ENCODE assay signal across 20 cellular contexts in genomic region chr15:88800026-88800425, GRCh38. TPM values are rescaled to one million over a fixed set of nuclear protein-coding genes. Genes with fewer than 3 reads are reported as not detected.
DNase-seq lines count a peak whose midpoint lies in the region; ATAC-seq and TF ChIP-seq lines count a peak whose summit lies in the region.
"Had no signal": no experiment of that assay in that cellular context is flagged by ENCODE, and none has a peak within 500 bp of the region (broad histone marks: within the 10 kb centered on the region; RNA-seq: fewer than 3 reads in every experiment).

No MANE protein-coding gene starts in this region.

- no peaks in the 10 kb centered on the region for H3K36me3 ChIP-seq in IMR-90 (ENCODE audit: control insufficient read depth, insufficient read depth, low read length)
- no peaks in the 10 kb centered on the region for H3K36me3 ChIP-seq in mammary epithelial cell (ENCODE audit: insufficient read depth, low read length)
- H3K36me3 ChIP-seq: BLaER1, upper lobe of right lung had no signal

- ATAC-seq in IMR-90 (ENCODE audit: low read depth) (no peak), GM21717 (IDR thresholded peaks at IDR 0.05; ENCODE audit: unreplicated experiment) (no peak)
- ATAC-seq in stimulated activated effector memory CD8-positive, alpha-beta T cell treated with anti-CD3 and anti-CD28 coated beads, Interleukin-12 subunit alpha, Interleukin-12 subunit beta, amount 100 ng/mL, for 72 hours: no peak
- ATAC-seq: stimulated activated memory B cell treated with anti-CD40 and anti-IgM and Interleukin-4, amounts not matched to agents 10 μg/mL and 1 μg/mL and 100 μg/mL, for 72 hours; upper lobe of right lung had no signal

- no peak overlapping the region for H4K8ac ChIP-seq in IMR-90 (ENCODE audit: low read depth in 2 of 2, low read length in 2 of 2)

- TF ChIP-seq POLR2A in IMR-90 (IDR thresholded peaks at IDR 0.05; ENCODE audit: low read depth, low read length): no peak

- H2AK5ac ChIP-seq in IMR-90 (ENCODE audit: low read depth, low read length): no peak overlapping the region

- H3K4me1 ChIP-seq in IMR-90 (ENCODE audit: control insufficient read depth, insufficient read depth, low read length): no peaks in the 10 kb centered on the region
- H3K4me1 ChIP-seq in mammary epithelial cell (ENCODE audit: insufficient read depth, low read length): peaks cover 10% of the 10 kb centered on the region
- H3K4me1 ChIP-seq: BLaER1, upper lobe of right lung had no signal

- POLR2A ChIA-PET in IMR-90 (lab: Charles Lee; ENCODE audit: unreplicated experiment): no interaction called here

- H3K4me1 Mint-ChIP-seq in stimulated activated effector memory CD8-positive, alpha-beta T cell treated with anti-CD3 and anti-CD28 coated beads, Interleukin-12 subunit alpha, Interleukin-12 subunit beta, amount 100 ng/mL, for 72 hours: peaks cover 14% of the 10 kb centered on the region

- H4K91ac ChIP-seq in IMR-90 (ENCODE audit: insufficient read depth, low read depth, low read length): no peak overlapping the region

- H3K18ac ChIP-seq in IMR-90 (ENCODE audit: low read depth, low read length): no peak overlapping the region

- H4K5ac ChIP-seq in IMR-90 (ENCODE audit: low read depth, low read length): no peak overlapping the region

- no peak overlapping the region for H3K23ac ChIP-seq in IMR-90 (ENCODE audit: low read depth, low read length)

- no peak overlapping the region for H3K4me3 ChIP-seq in IMR-90 (ENCODE audit: insufficient read depth, low read depth, low read length)
- H3K4me3 ChIP-seq in mammary epithelial cell (replicated peaks in 1 of 3; ENCODE audit: insufficient read depth in 1 of 3, low read depth in 2 of 3, low read length in 3 of 3): no peak overlapping the region
- H3K4me3 ChIP-seq: BLaER1, PC-9, skin epidermis, upper lobe of right lung had no signal

- H3K9me1 ChIP-seq in IMR-90 (ENCODE audit: insufficient read depth, low read length): no peaks in the 10 kb centered on the region

- WGBS in IMR-90 (ENCODE audit: extremely low coverage in 2 of 2, insufficient read length in 1 of 2), 2 experiments: no CpG with 5 or more reads among the region's 1 CpG
- 9% methylated on average over 1 of the region's 1 CpG for WGBS in mammary epithelial cell (ENCODE audit: low coverage, missing lambda C conversion rate)

- no peak overlapping the region for H3K14ac ChIP-seq in IMR-90 (replicated peaks; ENCODE audit: low read depth, low read length)

- dilution Hi-C loops in IMR-90 (cut with HindIII; ENCODE audit: low sequenced_read_pairs, unreplicated experiment) (no loop called here), mammary epithelial cell (cut with HindIII; ENCODE audit: low sequenced_read_pairs) (loop anchor here (5.0 kb wide), 1 partner anchor 33 kb away; no protein-coding TSS in a partner anchor)

- no peaks in the 10 kb centered on the region for H3K79me1 ChIP-seq in IMR-90 (ENCODE audit: low read depth in 1 of 2, low read length in 2 of 2)

- CTCF ChIA-PET in IMR-90 (lab: Yijun Ruan, JAX): interaction anchor here (0.6 kb wide), 1 partner anchor 23 kb away, joined by 3 read pairs; no protein-coding TSS in a partner anchor
- CTCF ChIA-PET in mammary epithelial cell (lab: Charles Lee; ENCODE audit: low non-redundant PET): no interaction called here

- H3K4me3 Mint-ChIP-seq in stimulated activated effector memory CD8-positive, alpha-beta T cell treated with anti-CD3 and anti-CD28 coated beads, Interleukin-12 subunit alpha, Interleukin-12 subunit beta, amount 100 ng/mL, for 72 hours: no peak overlapping the region
- H3K4me3 Mint-ChIP-seq: mesothelial cell of epicardium; stimulated activated memory B cell treated with anti-CD40 and anti-IgM and Interleukin-4, amounts not matched to agents 10 μg/mL and 1 μg/mL and 100 μg/mL, for 72 hours had no signal

- H3K27me3 ChIP-seq in IMR-90 (ENCODE audit: control insufficient read depth, insufficient read depth, low read length) (peaks cover 41% of the 10 kb centered on the region), mammary epithelial cell (ENCODE audit: insufficient read depth, low read length) (peaks cover 25% of the 10 kb centered on the region)

- no peak overlapping the region for H3K4ac ChIP-seq in IMR-90 (ENCODE audit: low read depth, low read length)

- no peak overlapping the region for H2BK20ac ChIP-seq in IMR-90 (ENCODE audit: low read depth, low read length)

- H3K56ac ChIP-seq in IMR-90 (ENCODE audit: extremely low read depth, insufficient read depth, low read length): no peak overlapping the region

- no peak overlapping the region for H2AK9ac ChIP-seq in IMR-90 (replicated peaks; ENCODE audit: low read depth, low read length, poor library complexity)

- H2BK120ac ChIP-seq in IMR-90 (ENCODE audit: low read depth, low read length): no peak overlapping the region

- no peak overlapping the region for H3K27ac Mint-ChIP-seq in stimulated activated effector memory CD8-positive, alpha-beta T cell treated with anti-CD3 and anti-CD28 coated beads, Interleukin-12 subunit alpha, Interleukin-12 subunit beta, amount 100 ng/mL, for 72 hours
- H3K27ac Mint-ChIP-seq: mesothelial cell of epicardium; stimulated activated memory B cell treated with anti-CD40 and anti-IgM and Interleukin-4, amounts not matched to agents 10 μg/mL and 1 μg/mL and 100 μg/mL, for 72 hours had no signal

- H4K20me1 ChIP-seq in IMR-90 (ENCODE audit: insufficient read depth, low read length): no peaks in the 10 kb centered on the region
- H4K20me1 ChIP-seq in mammary epithelial cell (ENCODE audit: insufficient read depth, low read length): no peaks in the 10 kb centered on the region
- H4K20me1 ChIP-seq: BLaER1 had no signal

- H2AFZ ChIP-seq in IMR-90 (replicated peaks; ENCODE audit: low read length, poor library complexity): no peak overlapping the region
- no peak overlapping the region for H2AFZ ChIP-seq in mammary epithelial cell (ENCODE audit: low read depth, low read length)
- H2AFZ ChIP-seq: PC-9 had no signal

- no peak overlapping the region for H3K9ac ChIP-seq in IMR-90 (ENCODE audit: low read depth, low read length)
- no peak overlapping the region for H3K9ac ChIP-seq in mammary epithelial cell (ENCODE audit: insufficient read depth, low read length)
- H3K9ac ChIP-seq: BLaER1 had no signal

- intact Hi-C loops in IMR-90 (cut with micrococcal nuclease) (no loop called here), mammary epithelial cell (cut with micrococcal nuclease) (no loop called here)

- BruUV-seq in IMR-90 (replicated peaks; lab: Mats Ljungman, UMichigan): no TSS peak
- no TSS peak for BruUV-seq in mammary epithelial cell (replicated peaks; lab: Mats Ljungman, UMichigan)

- in situ Hi-C loops in IMR-90 (cut with MboI; ENCODE audit: low sequenced_read_pairs): no loop called here
- in situ Hi-C loops in mammary epithelial cell (cut with MboI; ENCODE audit: low sequenced_read_pairs in 2 of 2): no loop called here

- TF ChIP-seq CTCF in IMR-90 (conservative IDR thresholded peaks at IDR 0.05; ENCODE audit: low read depth, low read length): no peak
- peak in 1 of 2 donors; percentile 9 for TF ChIP-seq CTCF in mammary epithelial cell (conservative IDR thresholded peaks at IDR 0.05 in 1 of 2, IDR thresholded peaks at IDR 0.05 in 1 of 2; ENCODE audit: extremely low read depth in 1 of 2, insufficient read depth in 1 of 2, low read depth in 1 of 2, low read length in 2 of 2)

- no peaks in the 10 kb centered on the region for H3K9me3 ChIP-seq in IMR-90 (ENCODE audit: control insufficient read depth, insufficient read depth, low read length)
- no peaks in the 10 kb centered on the region for H3K9me3 ChIP-seq in mammary epithelial cell (replicated peaks; ENCODE audit: insufficient read depth, low read length)
- H3K9me3 ChIP-seq: upper lobe of right lung had no signal

- DNase-seq in EH (ENCODE audit: low read depth) (peak; percentile 55), IMR-90 (peak; percentile 40), mammary epithelial cell (peak; percentile 89), kidney tubule cell (ENCODE audit: low spot score) (peak; percentile 78), D341Med (ENCODE audit: low spot score) (no peak), Ammon's horn (ENCODE audit: low spot score) (no peak)
- no peak for DNase-seq in stimulated activated effector memory CD8-positive, alpha-beta T cell treated with anti-CD3 and anti-CD28 coated beads, Interleukin-12 subunit alpha, Interleukin-12 subunit beta, amount 100 ng/mL, for 72 hours (ENCODE audit: low spot score in 2 of 2)
- DNase-seq: activated CD8-positive, alpha-beta memory T cell treated with anti-CD3 and anti-CD28 coated beads, Interleukin-2, amount 50 U/mL, for 4 hours; activated naive CD4-positive, alpha-beta T cell treated with Interleukin-2 at 50 U/mL for 16 hours; DMS153; effector memory CD4-positive, alpha-beta T cell; NCI-H1930; NCI-H524 treated with DMSO at 0.1 percent for 48 hours; PC-9; upper lobe of right lung had no signal

- no peaks in the 10 kb centered on the region for H3K9me3 Mint-ChIP-seq in stimulated activated effector memory CD8-positive, alpha-beta T cell treated with anti-CD3 and anti-CD28 coated beads, Interleukin-12 subunit alpha, Interleukin-12 subunit beta, amount 100 ng/mL, for 72 hours
- H3K9me3 Mint-ChIP-seq: mesothelial cell of epicardium; stimulated activated memory B cell treated with anti-CD40 and anti-IgM and Interleukin-4, amounts not matched to agents 10 μg/mL and 1 μg/mL and 100 μg/mL, for 72 hours had no signal

- no peak overlapping the region for H2BK5ac ChIP-seq in IMR-90 (ENCODE audit: low read depth, low read length, poor library complexity, severe bottlenecking)

- no peaks in the 10 kb centered on the region for H3K79me2 ChIP-seq in mammary epithelial cell (ENCODE audit: insufficient read depth, low read length)

- H3K4me2 ChIP-seq in IMR-90 (ENCODE audit: low read depth, low read length): no peak overlapping the region
- H3K4me2 ChIP-seq in mammary epithelial cell (ENCODE audit: insufficient read depth, low read depth, low read length): no peak overlapping the region
- H3K4me2 ChIP-seq: BLaER1, PC-9 had no signal

- no peaks in the 10 kb centered on the region for H3K36me3 Mint-ChIP-seq in stimulated activated effector memory CD8-positive, alpha-beta T cell treated with anti-CD3 and anti-CD28 coated beads, Interleukin-12 subunit alpha, Interleukin-12 subunit beta, amount 100 ng/mL, for 72 hours
- H3K36me3 Mint-ChIP-seq: mesothelial cell of epicardium; stimulated activated memory B cell treated with anti-CD40 and anti-IgM and Interleukin-4, amounts not matched to agents 10 μg/mL and 1 μg/mL and 100 μg/mL, for 72 hours had no signal

- no peak overlapping the region for H2BK15ac ChIP-seq in IMR-90 (ENCODE audit: low read depth, low read length)

- no peak for TF ChIP-seq RAD21 in IMR-90 (IDR thresholded peaks at IDR 0.05; ENCODE audit: low read length)

- no peak overlapping the region for H3K27ac ChIP-seq in IMR-90 (ENCODE audit: insufficient read depth, low read length)
- H3K27ac ChIP-seq in mammary epithelial cell (ENCODE audit: insufficient read depth, low read depth, low read length): no peak overlapping the region
- H3K27ac ChIP-seq: BLaER1, PC-9, skin epidermis, upper lobe of right lung had no signal

RNA-seq across cellular contexts. Expression of gene ACAN, which starts 3.2 kb away (rescaled TPM):
- total RNA-seq in IMR-90 (2012; rRNA removed): 0.54 and 0.56 TPM in 2 replicates
- polyA plus RNA-seq in IMR-90 (2012; rRNA removed): 0.96 and 1.2 TPM in 2 replicates
- polyA plus RNA-seq in IMR-90 (2012; cell fraction: cytosol; rRNA removed): 1.1 and 1.3 TPM in 2 replicates
- 0.85 and 1.8 TPM in 2 replicates for polyA plus RNA-seq in IMR-90 (2012; cell fraction: nucleus; rRNA removed; ENCODE audit: low replicate concordance)
- under 1 TPM in 1 of 2 donors, not detected in 1; under 0.01 TPM for total RNA-seq in mammary epithelial cell
- polyA plus RNA-seq in mammary epithelial cell: 0.10 TPM
- polyA minus RNA-seq in mammary epithelial cell: not detected
- total RNA-seq: PC-9 had no signal

Comparison
In these comparisons a context has a peak if more than half of its experiments do, and no peak if none do; other contexts are left out.
1. DNase-seq: peak in EH (single experiment), IMR-90 (single experiment), mammary epithelial cell (single experiment) and kidney tubule cell (single experiment); none in stimulated activated effector memory CD8-positive, alpha-beta T cell treated with anti-CD3 and anti-CD28 coated beads, Interleukin-12 subunit alpha, Interleukin-12 subunit beta, amount 100 ng/mL, for 72 hours (0 of 2), D341Med (single experiment) and Ammon's horn (single experiment).